ENCODE assay signal across 8 cellular contexts in the genomic region with DNA sequence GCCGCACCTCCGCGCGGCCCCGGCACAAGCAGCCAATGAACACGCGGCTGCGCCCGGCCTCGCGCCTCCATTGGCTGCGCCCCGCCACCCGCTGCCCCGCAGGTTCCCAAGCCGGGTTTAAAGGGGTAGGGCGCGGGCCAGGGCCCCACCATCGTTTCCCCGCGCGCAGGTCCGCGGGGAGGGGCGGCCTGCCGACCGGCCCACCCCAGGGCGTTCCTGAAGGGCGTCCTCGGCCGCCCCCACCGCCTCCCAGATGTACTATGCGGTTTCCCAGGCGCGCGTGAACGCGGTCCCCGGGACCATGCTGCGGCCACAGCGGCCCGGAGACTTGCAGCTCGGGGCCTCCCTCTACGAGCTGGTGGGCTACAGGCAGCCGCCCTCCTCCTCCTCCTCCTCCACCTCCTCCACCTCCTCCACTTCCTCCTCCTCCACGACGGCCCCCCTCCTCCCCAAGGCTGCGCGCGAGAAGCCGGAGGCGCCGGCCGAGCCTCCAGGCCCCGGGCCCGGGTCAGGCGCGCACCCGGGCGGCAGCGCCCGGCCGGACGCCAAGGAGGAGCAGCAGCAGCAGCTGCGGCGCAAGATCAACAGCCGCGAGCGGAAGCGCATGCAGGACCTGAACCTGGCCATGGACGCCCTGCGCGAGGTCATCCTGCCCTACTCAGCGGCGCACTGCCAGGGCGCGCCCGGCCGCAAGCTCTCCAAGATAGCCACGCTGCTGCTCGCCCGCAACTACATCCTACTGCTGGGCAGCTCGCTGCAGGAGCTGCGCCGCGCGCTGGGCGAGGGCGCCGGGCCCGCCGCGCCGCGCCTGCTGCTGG. TPM values are rescaled to one million over a fixed set of nuclear protein-coding genes. Genes with fewer than 3 reads are reported as not detected.
DNase-seq lines count a peak whose midpoint lies in the region; ATAC-seq and TF ChIP-seq lines count a peak whose summit lies in the region.

A gene with protein sequence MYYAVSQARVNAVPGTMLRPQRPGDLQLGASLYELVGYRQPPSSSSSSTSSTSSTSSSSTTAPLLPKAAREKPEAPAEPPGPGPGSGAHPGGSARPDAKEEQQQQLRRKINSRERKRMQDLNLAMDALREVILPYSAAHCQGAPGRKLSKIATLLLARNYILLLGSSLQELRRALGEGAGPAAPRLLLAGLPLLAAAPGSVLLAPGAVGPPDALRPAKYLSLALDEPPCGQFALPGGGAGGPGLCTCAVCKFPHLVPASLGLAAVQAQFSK (plus strand): TSS at position 148 of the 818 bp plus-strand sequence. CDS start 106 bp downstream, at position 254.

- H3K9ac ChIP-seq in duodenal mucosa (ENCODE audit: low read depth in 1 of 2, low read length in 2 of 2) (no peak within 1 kb of the TSS), mesendoderm (ENCODE audit: low read length) (no peak within 1 kb of the TSS)

- H3K4me2 ChIP-seq in mesendoderm (ENCODE audit: low read length): peak within 1 kb of the TSS; percentile 78

- H3K9me3 ChIP-seq in duodenal mucosa (ENCODE audit: control insufficient read depth in 1 of 2, low read length in 2 of 2) (peaks cover 0 to 1% of the 10 kb centered on the region in 2 donors), stomach (peaks cover 4 to 13% (median 11%) of the 10 kb centered on the region in 4 donors), uterus (peaks cover 0 to 5% of the 10 kb centered on the region in 2 donors)

- H2AK5ac ChIP-seq in mesendoderm (ENCODE audit: low read length): no peak within 1 kb of the TSS

- no peak for ATAC-seq in GM21423 (IDR thresholded peaks at IDR 0.05; ENCODE audit: unreplicated experiment)

- H3K56ac ChIP-seq in mesendoderm (ENCODE audit: low read length): no peak within 1 kb of the TSS

- H3K4me3 ChIP-seq in duodenal mucosa (ENCODE audit: low read depth in 1 of 2, low read length in 2 of 2) (peak within 1 kb of the TSS; percentile 62 to 75), mesendoderm (ENCODE audit: low read length) (no peak within 1 kb of the TSS), stomach (peak within 1 kb of the TSS; percentile 35 to 54 (median 45)), uterus (no peak within 1 kb of the TSS)

- no CpG with 5 or more reads among the region's 95 CpGs for WGBS in mesendoderm (ENCODE audit: extremely low coverage, insufficient coverage, low lambda C conversion rate)
- WGBS in stomach, 5 donors: 1 to 3% (median 1%) methylated on average over 27 to 95 of the region's 95 CpGs

- no peaks in the 10 kb centered on the region for H3K36me3 ChIP-seq in duodenal mucosa (ENCODE audit: control insufficient read depth in 1 of 2, insufficient read depth in 2 of 2, low read length in 2 of 2)
- H3K36me3 ChIP-seq in mesendoderm (ENCODE audit: control insufficient read depth, insufficient read depth, low read length): no peaks in the 10 kb centered on the region
- H3K36me3 ChIP-seq in stomach: no peaks in the 10 kb centered on the region
- H3K36me3 ChIP-seq in uterus: no peaks in the 10 kb centered on the region

- H3K27me3 ChIP-seq in duodenal mucosa (ENCODE audit: control insufficient read depth in 1 of 2, insufficient read depth in 2 of 2, low read length in 2 of 2): peaks cover 73 to 74% of the 10 kb centered on the region in 2 donors
- peaks cover 61% of the 10 kb centered on the region for H3K27me3 ChIP-seq in mesendoderm (ENCODE audit: insufficient read depth, low read length, poor library complexity)
- H3K27me3 ChIP-seq in stomach: peaks cover 13 to 99% (median 73%) of the 10 kb centered on the region in 3 donors
- H3K27me3 ChIP-seq in uterus: peaks cover 0 to 39% of the 10 kb centered on the region in 2 donors

- no peak within 1 kb of the TSS for H2BK120ac ChIP-seq in mesendoderm (ENCODE audit: low read depth, low read length)

- H3K23ac ChIP-seq in mesendoderm (ENCODE audit: low read length): no peak within 1 kb of the TSS

- H3K27ac ChIP-seq in duodenal mucosa (ENCODE audit: low read depth, low read length): no peak within 1 kb of the TSS
- no peak within 1 kb of the TSS for H3K27ac ChIP-seq in mesendoderm (ENCODE audit: low read depth, low read length)
- H3K27ac ChIP-seq in stomach: no peak within 1 kb of the TSS
- H3K27ac ChIP-seq in uterus: no peak within 1 kb of the TSS

- no peak within 1 kb of the TSS for H2BK15ac ChIP-seq in mesendoderm (replicated peaks; ENCODE audit: low read depth)

- no peak within 1 kb of the TSS for H3K4ac ChIP-seq in mesendoderm (ENCODE audit: low read depth, low read length)

- H3K4me1 ChIP-seq in duodenal mucosa (ENCODE audit: control insufficient read depth in 1 of 2, insufficient read depth in 2 of 2, low read length in 2 of 2): peaks cover 0 to 19% of the 10 kb centered on the region in 2 donors
- H3K4me1 ChIP-seq in mesendoderm (ENCODE audit: control insufficient read depth, low read depth, low read length): peaks cover 2% of the 10 kb centered on the region
- peaks cover 16 to 30% (median 27%) of the 10 kb centered on the region in 4 donors for H3K4me1 ChIP-seq in stomach
- H3K4me1 ChIP-seq in uterus: peaks cover 0 to 16% of the 10 kb centered on the region in 2 donors

- H4K5ac ChIP-seq in mesendoderm (ENCODE audit: low read length): no peak within 1 kb of the TSS

- no peaks in the 10 kb centered on the region for H3K79me2 ChIP-seq in mesendoderm (ENCODE audit: control insufficient read depth, insufficient read depth, low read length)

- no peak for TF ChIP-seq CTCF in stomach (IDR thresholded peaks at IDR 0.05)
- no peak for TF ChIP-seq CTCF in uterus (IDR thresholded peaks at IDR 0.05)

- intact Hi-C loops in stomach (cut with DNase I; ENCODE audit: low total_unique reads) (no loop called here), uterus (cut with DNase I; ENCODE audit: low total_unique reads) (no loop called here)

- DNase-seq in DMS53 (lab: John Stamatoyannopoulos, UW) (peak; percentile 89), KBM-7 (peak; percentile 86), UCSD-AML1 (lab: John Stamatoyannopoulos, UW; ENCODE audit: unreplicated experiment) (peak; percentile 58), mesendoderm (peak; percentile 72), stomach (peak; percentile 35), uterus (no peak)

- TF ChIP-seq EP300 in stomach (IDR thresholded peaks at IDR 0.05): no peak

- TF ChIP-seq POLR2A in stomach (IDR thresholded peaks at IDR 0.05): no peak
- TF ChIP-seq POLR2A in uterus (IDR thresholded peaks at IDR 0.05): no peak

- no peak within 1 kb of the TSS for H3K18ac ChIP-seq in mesendoderm (ENCODE audit: low read length)

- no peak within 1 kb of the TSS for H2BK5ac ChIP-seq in mesendoderm (ENCODE audit: low read length)

- H3K79me1 ChIP-seq in mesendoderm (ENCODE audit: low read length): no peaks in the 10 kb centered on the region

- no peak within 1 kb of the TSS for H4K8ac ChIP-seq in mesendoderm (ENCODE audit: low read depth, low read length)

- in situ Hi-C loops in KBM-7 (cut with MboI; ENCODE audit: low pct_unique_long_range_greater_than_20kb, low sequenced_read_pairs): no loop called here

RNA-seq across cellular contexts. Expression of the gene that starts here (rescaled TPM):
- polyA plus RNA-seq in mesendoderm (2013, experiment 1 of 2): 0.17 TPM
- polyA plus RNA-seq in mesendoderm (2013, experiment 2 of 2): not detected
- total RNA-seq in stomach (not detected), uterus (not detected)
- not detected for polyA plus RNA-seq in stomach

Comparison
In these comparisons a context has a peak if more than half of its experiments do, and no peak if none do; other contexts are left out.
1. Peak in DNase-seq and H3K4me3 ChIP-seq in stomach; RNA of the gene not detected or under 1 TPM.
2. DNase-seq: peak in DMS53 (single experiment), KBM-7 (single experiment), UCSD-AML1 (single experiment) and mesendoderm (single experiment); none in uterus (0 of 2).
3. H3K4me3 ChIP-seq: peak in duodenal mucosa (2 of 2); none in mesendoderm (single experiment) and uterus (0 of 2).